ENCODE assay signal across 15 cellular contexts in the genomic region with DNA sequence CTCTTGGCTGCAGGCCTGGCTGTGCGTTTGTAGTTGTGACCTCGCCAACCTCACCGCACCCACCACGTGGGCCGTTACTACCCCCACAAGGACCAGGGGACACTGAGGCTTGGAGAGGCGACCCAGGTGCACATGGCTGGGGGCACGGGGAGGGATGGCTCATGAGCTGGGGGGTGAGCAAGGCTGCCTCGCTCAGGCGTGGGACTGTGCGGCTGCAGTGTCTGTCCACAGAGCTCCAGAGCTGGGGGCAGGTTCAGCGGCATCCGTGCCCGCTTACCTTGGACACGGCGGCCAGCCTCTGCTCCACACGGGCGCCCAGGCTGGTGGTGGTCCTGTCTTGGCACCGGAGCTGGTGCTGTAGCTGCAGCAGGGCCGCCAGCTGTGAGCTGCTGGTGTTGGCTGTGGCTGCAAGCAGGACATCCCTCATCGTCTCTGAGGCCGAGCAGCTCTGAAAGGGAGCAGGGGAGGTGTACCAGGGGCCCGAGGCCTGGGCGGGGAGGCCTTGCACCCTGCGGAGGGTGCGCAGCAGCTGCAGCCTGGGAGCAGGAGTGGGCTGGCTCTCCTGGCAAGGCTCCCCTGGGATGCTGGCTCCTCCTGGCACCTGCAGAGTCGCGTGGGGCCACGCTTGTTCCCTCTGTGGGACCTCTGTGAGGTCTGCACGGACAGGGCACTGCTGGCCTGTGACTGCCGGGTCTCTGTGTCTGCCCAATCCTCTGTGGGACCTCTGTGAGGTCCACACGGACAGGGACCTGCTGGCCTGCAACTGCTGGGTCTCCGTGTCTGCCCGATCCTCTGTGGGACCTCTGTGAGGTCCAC.
"Had no signal": no experiment of that assay in that cellular context is flagged by ENCODE, and none has a peak within 500 bp of the region (broad histone marks: within the 10 kb centered on the region; RNA-seq: fewer than 3 reads in every experiment).

No MANE protein-coding gene starts in this region.

- H3K27ac ChIP-seq: pancreas, vagina had no signal

- H3K27me3 ChIP-seq: pancreas, vagina had no signal

- H3K36me3 ChIP-seq: pancreas, vagina had no signal

- DNase-seq: activated CD4-positive, alpha-beta T cell treated with anti-CD3 and anti-CD28 coated beads, Interleukin-2, amount 50 U/mL, for 4 hours; activated naive CD4-positive, alpha-beta T cell; caudate nucleus; erythroblast; hippocampal formation; retina; stimulated activated CD4-positive, alpha-beta T cell treated with anti-CD3 and anti-CD28 coated beads, Interleukin-4, amount 100 ng/mL, for 4 hours; stimulated activated naive CD8-positive, alpha-beta T cell treated with anti-CD3 and anti-CD28 coated beads, Interleukin-15, amount 100 ng/mL, for 72 hours; SW 1271 had no signal

- H3K4me3 ChIP-seq: pancreas, vagina had no signal

- H3K4me3 Mint-ChIP-seq: neural crest cell; stimulated activated naive CD8-positive, alpha-beta T cell treated with anti-CD3 and anti-CD28 coated beads, Interleukin-15, amount 100 ng/mL, for 72 hours; T-helper 2 cell treated with Interferon-gamma antibody and Interleukin-4, amounts not matched to agents 5 μg/mL and 100 μg/mL, for 36 hours had no signal

- H3K4me1 ChIP-seq: pancreas, vagina had no signal

- ATAC-seq: activated CD4-positive, CD25-positive, alpha-beta regulatory T cell treated with anti-CD3 and anti-CD28 coated beads, Interleukin-2, amount 50 U/mL, for 24 hours; left colon; pancreas; stimulated activated naive CD8-positive, alpha-beta T cell treated with anti-CD3 and anti-CD28 coated beads, Interleukin-15, amount 100 ng/mL, for 72 hours had no signal

- H3K9me3 ChIP-seq: pancreas had no signal

- H3K27ac Mint-ChIP-seq: stimulated activated naive CD8-positive, alpha-beta T cell treated with anti-CD3 and anti-CD28 coated beads, Interleukin-15, amount 100 ng/mL, for 72 hours; T-helper 2 cell treated with Interferon-gamma antibody and Interleukin-4, amounts not matched to agents 5 μg/mL and 100 μg/mL, for 36 hours had no signal
